7 cellular contexts compared by ENCODE assay signal in the genomic region with DNA sequence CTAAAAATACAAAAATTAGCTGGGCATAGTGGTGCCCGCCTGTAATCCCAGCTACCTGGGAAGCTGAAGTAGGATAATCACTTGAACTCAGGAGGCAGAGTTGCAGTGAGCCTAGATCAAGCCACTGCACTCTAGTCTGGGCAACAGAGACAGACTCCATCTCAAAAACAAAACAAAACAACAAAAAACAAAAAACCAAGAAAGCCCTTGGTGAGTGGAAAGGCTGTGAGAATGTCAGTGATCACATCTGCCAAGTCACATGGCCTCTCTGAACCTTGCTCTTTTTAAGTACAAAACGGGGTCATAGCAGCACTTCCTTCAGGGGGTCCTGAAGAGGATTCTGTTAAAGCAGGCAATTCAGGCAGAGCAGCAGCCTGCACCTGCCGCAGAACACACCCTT. TPM values are rescaled to one million over a fixed set of nuclear protein-coding genes. Genes with fewer than 3 reads are reported as not detected.
"Had no signal": no experiment of that assay in that cellular context is flagged by ENCODE, and none has a peak within 500 bp of the region (broad histone marks: within the 10 kb centered on the region; RNA-seq: fewer than 3 reads in every experiment).

No MANE protein-coding gene starts in this region.

- H3K4me3 ChIP-seq: GM23248, K562 had no signal

- FAIRE-seq: H54 had no signal

- H3K27ac ChIP-seq: GM23248 had no signal

- DNase-seq: GOT3 had no signal

RNA-seq across cellular contexts. Expression of a gene that starts 37.4 kb away (rescaled TPM):
- total RNA-seq: GM23248, H9, HT-29, IMR-90, K562 had no signal
